10 cellular contexts compared by ENCODE assay signal in the genomic region with DNA sequence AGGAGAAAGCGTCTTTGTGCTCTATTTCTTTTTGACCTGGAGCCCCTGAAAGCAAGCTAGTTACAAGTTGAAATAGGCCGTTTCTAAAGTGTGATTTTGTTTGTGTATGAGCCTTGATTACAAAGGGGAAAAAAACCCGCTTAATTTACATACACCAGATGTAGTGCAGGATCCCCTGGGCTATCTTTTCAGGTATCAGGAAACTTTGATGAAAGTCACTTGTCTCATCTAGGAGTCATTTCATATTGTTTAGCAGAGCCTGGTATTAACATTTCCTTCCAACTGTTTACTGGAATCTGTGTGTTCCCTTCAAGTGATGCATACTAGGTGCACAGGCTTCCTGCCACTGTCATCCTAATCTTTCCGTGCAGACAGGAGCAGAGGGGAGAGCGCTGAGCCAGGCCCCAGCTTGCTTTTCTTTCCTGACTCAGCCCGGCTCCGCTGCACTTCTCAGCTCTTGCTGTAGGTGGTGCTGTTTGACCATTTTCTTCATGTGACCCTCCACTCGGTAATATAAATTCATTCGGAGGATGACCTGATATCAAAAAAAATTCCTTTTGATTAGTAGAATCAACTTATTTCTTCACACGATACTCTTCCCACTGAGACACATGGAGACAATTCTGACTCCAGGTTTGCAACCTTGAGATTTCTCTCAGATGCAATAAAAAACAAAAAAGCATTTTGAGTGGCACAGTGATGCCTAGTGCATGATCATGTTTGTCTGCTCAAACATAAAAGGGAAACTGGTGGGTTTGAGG. TPM values are rescaled to one million over a fixed set of nuclear protein-coding genes. Genes with fewer than 3 reads are reported as not detected.
DNase-seq lines count a peak whose midpoint lies in the region; ATAC-seq and TF ChIP-seq lines count a peak whose summit lies in the region.
"Not testable (repeated sequence)": the region's sequence is repeated elsewhere in the genome, so short reads cannot be mapped to it uniquely, and the experiment has no call there.
"Had no signal": no experiment of that assay in that cellular context is flagged by ENCODE, and none has a peak within 500 bp of the region (broad histone marks: within the 10 kb centered on the region; RNA-seq: fewer than 3 reads in every experiment).

No MANE protein-coding gene starts in this region.

- not testable (repeated sequence) for H3K27ac Mint-ChIP-seq in activated B cell treated with CpG ODN at 0.5 μM for 24 hours; naive thymus-derived CD4-positive, alpha-beta T cell; stimulated activated naive CD8-positive, alpha-beta T cell treated with anti-CD3 and anti-CD28 coated beads, Interleukin-15, amount 100 ng/mL, for 72 hours

- H3K4me3 Mint-ChIP-seq in activated B cell treated with CpG ODN at 0.5 μM for 24 hours; stimulated activated naive CD8-positive, alpha-beta T cell treated with anti-CD3 and anti-CD28 coated beads, Interleukin-15, amount 100 ng/mL, for 72 hours: not testable (repeated sequence)
- H3K4me3 Mint-ChIP-seq in naive thymus-derived CD4-positive, alpha-beta T cell = peak overlapping the region in 1 of 10 donors; percentile 26

- TF ChIP-seq POLR2A in esophagus muscularis mucosa (IDR thresholded peaks at IDR 0.05; ENCODE audit: low read depth) = not testable (repeated sequence)

- H3K4me1 ChIP-seq in esophagus muscularis mucosa; naive thymus-derived CD4-positive, alpha-beta T cell (ENCODE audit: control insufficient read depth in 2 of 2, insufficient read depth in 2 of 2, low read length in 2 of 2): not testable (repeated sequence)

- not testable (repeated sequence) for H3K4me3 ChIP-seq in esophagus muscularis mucosa; naive thymus-derived CD4-positive, alpha-beta T cell (ENCODE audit: low read length)

- H3K27ac ChIP-seq in esophagus muscularis mucosa (replicated peaks in 1 of 4); naive thymus-derived CD4-positive, alpha-beta T cell (ENCODE audit: low read depth, low read length): not testable (repeated sequence)

- not testable (repeated sequence) for H3K27me3 ChIP-seq in esophagus muscularis mucosa; naive thymus-derived CD4-positive, alpha-beta T cell (ENCODE audit: control insufficient read depth in 2 of 2, insufficient read depth in 2 of 2, low read length in 2 of 2)

- not testable (repeated sequence) for H3K9me3 Mint-ChIP-seq in activated B cell treated with CpG ODN at 0.5 μM for 24 hours; naive thymus-derived CD4-positive, alpha-beta T cell; stimulated activated naive CD8-positive, alpha-beta T cell treated with anti-CD3 and anti-CD28 coated beads, Interleukin-15, amount 100 ng/mL, for 72 hours

- not testable (repeated sequence) for TF ChIP-seq CTCF in activated B cell treated with CpG ODN at 0.5 μM for 24 hours (IDR thresholded peaks at IDR 0.05)
- TF ChIP-seq CTCF in esophagus muscularis mucosa (IDR thresholded peaks at IDR 0.05) = peak in 2 of 3 experiments; percentile 18 to 37

- POLR2A ChIA-PET in activated B cell treated with CpG ODN at 0.5 μM for 24 hours (lab: Charles Lee) = interaction anchor here (0.6 kb wide), 1 partner anchor 204 kb away, joined by 3 read pairs; no protein-coding TSS in a partner anchor
- POLR2A ChIA-PET in naive thymus-derived CD4-positive, alpha-beta T cell (lab: Charles Lee) = not testable (repeated sequence)

- intact Hi-C loops in activated B cell treated with CpG ODN at 0.5 μM for 24 hours (cut with micrococcal nuclease) = loop anchor here (2.0 kb wide), 2 partner anchors 226 to 684 kb away; no protein-coding TSS in a partner anchor
- intact Hi-C loops in esophagus muscularis mucosa (cut with DNase I) = not testable (repeated sequence)
- intact Hi-C loops in naive thymus-derived CD4-positive, alpha-beta T cell (cut with micrococcal nuclease) = loop anchor here in 1 of 2 donors (10.0 kb wide), 1 partner anchor 222 kb away; no protein-coding TSS in a partner anchor

- TF ChIP-seq EP300 in esophagus muscularis mucosa (IDR thresholded peaks at IDR 0.05) = not testable (repeated sequence)

- not testable (repeated sequence) for H3K9me3 ChIP-seq in esophagus muscularis mucosa; naive thymus-derived CD4-positive, alpha-beta T cell (ENCODE audit: control insufficient read depth in 2 of 3, low read length in 3 of 3)

- not testable (repeated sequence) for DNase-seq in activated B cell treated with CpG ODN at 0.5 μM for 24 hours; esophagus muscularis mucosa (ENCODE audit: extremely low spot score); stimulated activated naive CD8-positive, alpha-beta T cell treated with anti-CD3 and anti-CD28 coated beads, Interleukin-15, amount 100 ng/mL, for 72 hours
- peak in 1 of 9 donors; percentile 8 for DNase-seq in naive thymus-derived CD4-positive, alpha-beta T cell

- WGBS in esophagus muscularis mucosa = 3% methylated on average over 6 of the region's 10 CpGs

- H3K4me1 Mint-ChIP-seq in activated B cell treated with CpG ODN at 0.5 μM for 24 hours; naive thymus-derived CD4-positive, alpha-beta T cell; stimulated activated naive CD8-positive, alpha-beta T cell treated with anti-CD3 and anti-CD28 coated beads, Interleukin-15, amount 100 ng/mL, for 72 hours: not testable (repeated sequence)

- H3K36me3 ChIP-seq in esophagus muscularis mucosa; naive thymus-derived CD4-positive, alpha-beta T cell (ENCODE audit: control insufficient read depth in 2 of 3, insufficient read depth in 3 of 3, low read length in 3 of 3): not testable (repeated sequence)

- peak; percentile 81 for ATAC-seq in GM18868 (IDR thresholded peaks at IDR 0.05; ENCODE audit: unreplicated experiment)
- ATAC-seq in GM21515 (IDR thresholded peaks at IDR 0.05; ENCODE audit: unreplicated experiment) = peak; percentile 88
- ATAC-seq in HG02870 (IDR thresholded peaks at IDR 0.05; ENCODE audit: unreplicated experiment) = peak; percentile 89
- peak; percentile 78 for ATAC-seq in HG03460 (IDR thresholded peaks at IDR 0.05; ENCODE audit: unreplicated experiment)
- peak; percentile 94 for ATAC-seq in activated B cell treated with CpG ODN at 0.5 μM for 24 hours (ENCODE audit: low read depth)
- peak; percentile 90 for ATAC-seq in naive thymus-derived CD4-positive, alpha-beta T cell
- peak; percentile 83 for ATAC-seq in stimulated activated naive CD8-positive, alpha-beta T cell treated with anti-CD3 and anti-CD28 coated beads, Interleukin-15, amount 100 ng/mL, for 72 hours

- H3K27me3 Mint-ChIP-seq in activated B cell treated with CpG ODN at 0.5 μM for 24 hours; stimulated activated naive CD8-positive, alpha-beta T cell treated with anti-CD3 and anti-CD28 coated beads, Interleukin-15, amount 100 ng/mL, for 72 hours: not testable (repeated sequence)
- H3K27me3 Mint-ChIP-seq in naive thymus-derived CD4-positive, alpha-beta T cell = peaks cover 0 to 13% (median 8%) of the 10 kb centered on the region in 5 donors

- not testable (repeated sequence) for H3K36me3 Mint-ChIP-seq in activated B cell treated with CpG ODN at 0.5 μM for 24 hours (ENCODE audit: low read depth); naive thymus-derived CD4-positive, alpha-beta T cell

- CTCF ChIA-PET in activated B cell treated with CpG ODN at 0.5 μM for 24 hours (lab: Charles Lee) = interaction anchor here (1.5 kb wide), 2 partner anchors 166 to 226 kb away, joined by 4 read pairs; no protein-coding TSS in a partner anchor
- CTCF ChIA-PET in naive thymus-derived CD4-positive, alpha-beta T cell (lab: Charles Lee) = not testable (repeated sequence)

RNA-seq across cellular contexts. Expression of a gene that starts 14.0 kb away (rescaled TPM):
- total RNA-seq in activated B cell treated with CpG ODN at 0.5 μM for 24 hours (not detected in 2 replicates), esophagus muscularis mucosa (100 to 1,000 TPM; 573 to 742 (median 607) TPM)
- 1 to 10 TPM in 1 of 5 experiments, under 1 TPM in 1, not detected in 3; 0.19 to 1.4 TPM for total RNA-seq in naive thymus-derived CD4-positive, alpha-beta T cell
- polyA plus RNA-seq in naive thymus-derived CD4-positive, alpha-beta T cell = not detected

RNA-seq across cellular contexts. Expression of a gene that starts 39.8 kb away (rescaled TPM):
- total RNA-seq in activated B cell treated with CpG ODN at 0.5 μM for 24 hours = not detected in 2 replicates
- not detected for total RNA-seq in esophagus muscularis mucosa
- total RNA-seq in naive thymus-derived CD4-positive, alpha-beta T cell = under 1 TPM in 2 of 5 experiments, not detected in 3; 0.30 to 0.54 TPM
- polyA plus RNA-seq in naive thymus-derived CD4-positive, alpha-beta T cell = not detected
- total RNA-seq: kidney, sigmoid colon had no signal

Comparison
In these comparisons a context has a peak if more than half of its experiments do, and no peak if none do; other contexts are left out.
1. RNA of a gene that starts 14.0 kb away (total RNA-seq): 573 to 742 TPM in esophagus muscularis mucosa; 0.19 to 1.4 TPM in naive thymus-derived CD4-positive, alpha-beta T cell and not detected in activated B cell treated with CpG ODN at 0.5 μM for 24 hours; every median in the first group is over 100 times any median in the second.
2. Peak in every context shown above with its lines, with median percentiles within 50 percentile points of each other: ATAC-seq.